ENCODE assay signal across 10 cellular contexts in the genomic region with DNA sequence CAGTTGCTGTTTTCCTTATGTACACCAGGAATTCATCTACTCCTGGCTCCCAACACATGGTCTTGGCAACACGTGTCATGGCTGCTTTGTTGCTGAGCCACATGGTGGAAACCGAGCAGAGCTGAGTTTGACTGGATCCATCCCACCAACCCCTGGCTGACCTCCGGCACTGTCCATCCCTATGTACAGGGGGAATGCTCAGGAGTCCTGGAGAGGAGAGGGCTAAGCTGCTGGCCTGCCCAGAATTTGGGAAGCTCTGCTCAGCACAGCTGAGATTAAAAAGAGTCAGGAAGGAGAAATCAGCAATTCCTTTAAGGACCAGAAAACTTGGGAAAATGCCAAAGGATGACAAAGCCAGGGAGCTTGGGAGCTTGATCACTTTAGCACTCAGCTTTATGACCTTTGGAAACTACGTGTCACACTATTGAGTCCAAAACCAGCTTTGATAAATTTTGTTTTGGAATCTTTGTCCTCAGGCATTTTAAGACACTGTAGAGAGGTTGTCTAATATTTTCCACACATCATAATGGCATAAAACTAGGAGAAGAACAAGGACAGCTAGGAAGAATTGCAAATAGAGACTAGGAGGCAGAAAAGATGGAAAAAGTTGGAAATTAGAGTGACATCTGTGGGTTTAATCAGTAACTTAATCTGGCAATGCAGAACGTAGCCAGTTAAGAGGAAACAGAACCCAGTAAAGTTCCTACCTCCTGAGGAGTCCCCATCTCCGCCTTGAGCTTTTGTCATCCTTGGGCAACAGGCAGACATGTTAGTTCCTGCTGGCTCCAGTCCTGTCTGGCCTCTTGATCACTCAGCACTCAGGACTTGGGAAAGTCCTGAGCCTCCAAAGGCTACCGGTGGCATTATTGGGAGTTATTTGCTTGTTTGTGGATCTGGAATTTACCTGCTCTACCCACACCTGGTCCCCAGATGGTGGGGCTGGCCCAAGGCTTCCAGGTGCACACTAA.
DNase-seq lines count a peak whose midpoint lies in the region; ATAC-seq, FAIRE-seq and TF ChIP-seq lines count a peak whose summit lies in the region.
"Had no signal": no experiment of that assay in that cellular context is flagged by ENCODE, and none has a peak within 500 bp of the region (broad histone marks: within the 10 kb centered on the region; RNA-seq: fewer than 3 reads in every experiment).

No MANE protein-coding gene starts in this region.

- FAIRE-seq in small intestine (lab: Jason Lieb, UNC) (no peak), GM12891 (lab: Jason Lieb, UNC) (no peak)
- FAIRE-seq: GM12878 had no signal

- CTCF ChIA-PET in WTC11 (lab: Charles Lee): no interaction called here
- CTCF ChIA-PET in activated CD8-positive, alpha-beta T cell treated with anti-CD3 and anti-CD28 coated beads for 36 hours (lab: Charles Lee): no interaction called here

- H3K4me1 Mint-ChIP-seq in WTC11: peaks cover 24% of the 10 kb centered on the region
- peaks cover 40% of the 10 kb centered on the region for H3K4me1 Mint-ChIP-seq in activated CD8-positive, alpha-beta T cell treated with anti-CD3 and anti-CD28 coated beads for 36 hours (ENCODE audit: low read depth)

- H3K9me3 ChIP-seq in heart right ventricle: no peaks in the 10 kb centered on the region
- H3K9me3 ChIP-seq in small intestine (ENCODE audit: control insufficient read depth, low read depth): no peaks in the 10 kb centered on the region

- H3K27ac Mint-ChIP-seq in WTC11: peak overlapping the region; percentile 9; the same call in 1 of the 2 replicates
- H3K27ac Mint-ChIP-seq in activated CD8-positive, alpha-beta T cell treated with anti-CD3 and anti-CD28 coated beads for 36 hours: no peak overlapping the region

- no peaks in the 10 kb centered on the region for H3K27me3 Mint-ChIP-seq in WTC11 (ENCODE audit: low read depth)
- no peaks in the 10 kb centered on the region for H3K27me3 Mint-ChIP-seq in activated CD8-positive, alpha-beta T cell treated with anti-CD3 and anti-CD28 coated beads for 36 hours

- H3K27ac ChIP-seq in heart right ventricle (peak overlapping the region; percentile 48 to 98 (median 92)), small intestine (ENCODE audit: low read depth in 1 of 2, low read length in 1 of 2) (peak overlapping the region in 1 of 2 donors; percentile 88)
- H3K27ac ChIP-seq: WERI-Rb-1 had no signal

- H3K4me1 ChIP-seq in heart right ventricle (peaks cover 15 to 87% (median 65%) of the 10 kb centered on the region in 9 donors), small intestine (ENCODE audit: control insufficient read depth in 2 of 2, insufficient read depth in 1 of 2, low read depth in 1 of 2, low read length in 1 of 2) (peaks cover 0 to 12% of the 10 kb centered on the region in 2 donors)

- H3K27me3 ChIP-seq in heart right ventricle (no peaks in the 10 kb centered on the region), small intestine (ENCODE audit: control insufficient read depth in 2 of 2, insufficient read depth in 2 of 2, low read length in 2 of 2) (no peaks in the 10 kb centered on the region)

- 20 to 29% methylated on average over 7 of the region's 7 CpGs for WGBS in heart right ventricle, 2 donors
- WGBS in small intestine, 3 donors: 45 to 59% (median 50%) methylated on average over 7 of the region's 7 CpGs

- peak; percentile 83 for DNase-seq in HCEC 1CT
- no peak for DNase-seq in WTC11 (ENCODE audit: low spot score)
- DNase-seq in heart right ventricle: peak; percentile 47 to 70
- DNase-seq in small intestine: peak; percentile 54
- DNase-seq in GM12891 (ENCODE audit: insufficient read length, low spot score): no peak
- DNase-seq in NCI-H226: no peak
- DNase-seq in activated CD8-positive, alpha-beta T cell treated with anti-CD3 and anti-CD28 coated beads for 36 hours: no peak
- no peak for DNase-seq in GOT3 (lab: John Stamatoyannopoulos, UW)
- DNase-seq: WERI-Rb-1 had no signal

- no peak overlapping the region for H3K4me3 Mint-ChIP-seq in WTC11
- no peak overlapping the region for H3K4me3 Mint-ChIP-seq in activated CD8-positive, alpha-beta T cell treated with anti-CD3 and anti-CD28 coated beads for 36 hours

- H3K36me3 ChIP-seq in heart right ventricle: no peaks in the 10 kb centered on the region
- H3K36me3 ChIP-seq in small intestine (ENCODE audit: control insufficient read depth in 2 of 2, insufficient read depth in 2 of 2, low read length in 2 of 2): no peaks in the 10 kb centered on the region
- H3K36me3 ChIP-seq: WERI-Rb-1 had no signal

- intact Hi-C loops in heart right ventricle (cut with DNase I): loop anchor here in 5 of 10 donors (1.0 to 10.0 kb wide), 5 partner anchors 20 to 172 kb away; partner anchors contain the start of gene PLPP1 (in 1 of the 5)
- intact Hi-C loops in activated CD8-positive, alpha-beta T cell treated with anti-CD3 and anti-CD28 coated beads for 36 hours (cut with micrococcal nuclease): no loop called here

- no peaks in the 10 kb centered on the region for H3K36me3 Mint-ChIP-seq in WTC11
- H3K36me3 Mint-ChIP-seq in activated CD8-positive, alpha-beta T cell treated with anti-CD3 and anti-CD28 coated beads for 36 hours (ENCODE audit: low read depth): no peaks in the 10 kb centered on the region

- H3K9me3 Mint-ChIP-seq in WTC11: peaks cover 4% of the 10 kb centered on the region; the same call in 1 of the 2 replicates
- no peaks in the 10 kb centered on the region for H3K9me3 Mint-ChIP-seq in activated CD8-positive, alpha-beta T cell treated with anti-CD3 and anti-CD28 coated beads for 36 hours

- POLR2A ChIA-PET in WTC11 (lab: Charles Lee): no interaction called here
- POLR2A ChIA-PET in activated CD8-positive, alpha-beta T cell treated with anti-CD3 and anti-CD28 coated beads for 36 hours (lab: Charles Lee): no interaction called here

- no peak for TF ChIP-seq CTCF in WTC11 (IDR thresholded peaks at IDR 0.05)
- TF ChIP-seq CTCF in heart right ventricle (IDR thresholded peaks at IDR 0.05): no peak
- TF ChIP-seq CTCF in activated CD8-positive, alpha-beta T cell treated with anti-CD3 and anti-CD28 coated beads for 36 hours (IDR thresholded peaks at IDR 0.05): no peak

- no peak for ATAC-seq in WTC11
- peak in 7 of 8 donors; percentile 5 to 36 (median 16) for ATAC-seq in heart right ventricle
- no peak for ATAC-seq in activated CD8-positive, alpha-beta T cell treated with anti-CD3 and anti-CD28 coated beads for 36 hours
- ATAC-seq: GM12878 had no signal

- no peak for TF ChIP-seq POLR2A in GM12891 (IDR thresholded peaks at IDR 0.05; ENCODE audit: low read depth, low read length)

- H3K4me3 ChIP-seq in heart right ventricle (no peak overlapping the region), small intestine (ENCODE audit: low read depth in 1 of 2, low read length in 2 of 2) (no peak overlapping the region)
- H3K4me3 ChIP-seq: GM12878 had no signal

TF ChIP-seq in WTC11, 78 proteins besides CTCF, POLR2A, EP300 and RAD21 (continues in another document):
- TF ChIP-seq MYBL2 (CRISPR knock-in tag; IDR thresholded peaks at IDR 0.05) (no peak), IRF2 (CRISPR knock-in tag; IDR thresholded peaks at IDR 0.05; ENCODE audit: borderline replicate concordance, low read depth) (no peak)
- TF ChIP-seq, protein P1, sequence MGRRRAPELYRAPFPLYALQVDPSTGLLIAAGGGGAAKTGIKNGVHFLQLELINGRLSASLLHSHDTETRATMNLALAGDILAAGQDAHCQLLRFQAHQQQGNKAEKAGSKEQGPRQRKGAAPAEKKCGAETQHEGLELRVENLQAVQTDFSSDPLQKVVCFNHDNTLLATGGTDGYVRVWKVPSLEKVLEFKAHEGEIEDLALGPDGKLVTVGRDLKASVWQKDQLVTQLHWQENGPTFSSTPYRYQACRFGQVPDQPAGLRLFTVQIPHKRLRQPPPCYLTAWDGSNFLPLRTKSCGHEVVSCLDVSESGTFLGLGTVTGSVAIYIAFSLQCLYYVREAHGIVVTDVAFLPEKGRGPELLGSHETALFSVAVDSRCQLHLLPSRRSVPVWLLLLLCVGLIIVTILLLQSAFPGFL (CRISPR knock-in tag; IDR thresholded peaks at IDR 0.05; ENCODE audit: borderline replicate concordance): no peak

TF ChIP-seq in GM12891, 5 proteins besides CTCF, POLR2A, EP300 and RAD21:
- TF ChIP-seq POLR2AphosphoS5 (IDR thresholded peaks at IDR 0.05; ENCODE audit: low read depth, low read length): no peak
- TF ChIP-seq SPI1 (IDR thresholded peaks at IDR 0.05; ENCODE audit: low read depth, low read length): no peak
- TF ChIP-seq POU2F2 (IDR thresholded peaks at IDR 0.05; ENCODE audit: low read depth, low read length): no peak
- no peak for TF ChIP-seq PAX5 (IDR thresholded peaks at IDR 0.05; ENCODE audit: insufficient read depth, low read length, severe bottlenecking)
- no peak for TF ChIP-seq TAF1 (IDR thresholded peaks at IDR 0.05; ENCODE audit: low read depth, low read length)

Comparison
In these comparisons a context has a peak if more than half of its experiments do, and no peak if none do; other contexts are left out.
1. DNase-seq: peak in HCEC 1CT (single experiment), heart right ventricle (2 of 2) and small intestine (single experiment); none in WTC11 (single experiment), GM12891 (single experiment), NCI-H226 (single experiment), activated CD8-positive, alpha-beta T cell treated with anti-CD3 and anti-CD28 coated beads for 36 hours (single experiment) and GOT3 (single experiment).
2. ATAC-seq: peak in heart right ventricle (7 of 8); none in WTC11 (single experiment) and activated CD8-positive, alpha-beta T cell treated with anti-CD3 and anti-CD28 coated beads for 36 hours (single experiment).